In genomic region chr9:126117631-126118030, GRCh38 we compare ENCODE assay signal across 18 cellular contexts.
"Had no signal": no experiment of that assay in that cellular context is flagged by ENCODE, and none has a peak within 500 bp of the region (broad histone marks: within the 10 kb centered on the region; RNA-seq: fewer than 3 reads in every experiment).

No MANE protein-coding gene starts in this region.

- H3K79me2 ChIP-seq: parathyroid adenoma had no signal

- DNase-seq: activated CD4-positive, alpha-beta T cell treated with anti-CD3 and anti-CD28 coated beads for 36 hours; activated CD4-positive, alpha-beta T cell treated with anti-CD3 and anti-CD28 coated beads, Interleukin-2, amount 50 U/mL, for 48 hours; activated gamma-delta T cell; foreskin melanocyte; kidney glomerular epithelial cell; mesenchymal stem cell; natural killer cell; SK-N-SH; stimulated activated CD4-positive, alpha-beta T cell treated with anti-CD3 and anti-CD28 coated beads, Interleukin-12 subunit alpha, Interleukin-12 subunit beta, amount 100 ng/mL, for 4 hours; stimulated activated CD4-positive, alpha-beta T cell treated with anti-CD3 and anti-CD28 coated beads, Interleukin-1b, Interleukin-23, amount 100 ng/mL, for 48 hours; stimulated activated CD8-positive, alpha-beta memory T cell treated with anti-CD3 and anti-CD28 coated beads, Interleukin-4, amount 100 ng/mL, for 48 hours; stimulated activated naive CD4-positive, alpha-beta T cell; thyroid gland had no signal

- H3K9me3 Mint-ChIP-seq: natural killer cell; T-helper 2 cell treated with Interferon-gamma antibody and Interleukin-4, amounts not matched to agents 5 μg/mL and 100 μg/mL, for 36 hours; WTC11 had no signal

- H3K36me3 ChIP-seq: neutrophil, thyroid gland had no signal

- H3K9ac ChIP-seq: parathyroid adenoma, SK-N-SH had no signal

- H3K27ac Mint-ChIP-seq: activated CD4-positive, alpha-beta T cell treated with anti-CD3 and anti-CD28 coated beads for 36 hours; activated naive CD8-positive, alpha-beta T cell; natural killer cell; T-helper 2 cell treated with Interferon-gamma antibody and Interleukin-4, amounts not matched to agents 5 μg/mL and 100 μg/mL, for 36 hours; WTC11 had no signal

- H3K4me1 ChIP-seq: parathyroid adenoma, thyroid gland had no signal

- H3K27me3 ChIP-seq: thyroid gland had no signal

- H3K4me2 ChIP-seq: SK-N-SH had no signal

- H3K9me3 ChIP-seq: neutrophil, SK-N-SH, thyroid gland had no signal

- H3K4me1 Mint-ChIP-seq: activated CD4-positive, alpha-beta T cell treated with anti-CD3 and anti-CD28 coated beads for 36 hours; natural killer cell; WTC11 had no signal

- H3K4me3 ChIP-seq: thyroid gland had no signal

- H3K4me3 Mint-ChIP-seq: activated CD4-positive, alpha-beta T cell treated with anti-CD3 and anti-CD28 coated beads for 36 hours; activated naive CD8-positive, alpha-beta T cell; natural killer cell; T-helper 2 cell treated with Interferon-gamma antibody and Interleukin-4, amounts not matched to agents 5 μg/mL and 100 μg/mL, for 36 hours; WTC11 had no signal

- H3K27ac ChIP-seq: neutrophil, parathyroid adenoma, thyroid gland had no signal

- H2AFZ ChIP-seq: parathyroid adenoma had no signal

- H3K36me3 Mint-ChIP-seq: activated naive CD8-positive, alpha-beta T cell; natural killer cell; WTC11 had no signal
